In genomic region chr3:131075632-131076328, GRCh38 we compare ENCODE assay signal across 21 cellular contexts. TPM values are rescaled to one million over a fixed set of nuclear protein-coding genes. Genes with fewer than 3 reads are reported as not detected.
DNase-seq lines count a peak whose midpoint lies in the region; ATAC-seq and TF ChIP-seq lines count a peak whose summit lies in the region.
"Had no signal": no experiment of that assay in that cellular context is flagged by ENCODE, and none has a peak within 500 bp of the region (broad histone marks: within the 10 kb centered on the region; RNA-seq: fewer than 3 reads in every experiment).

No MANE protein-coding gene starts in this region.

- WGBS in sigmoid colon, 2 donors = 67 to 72% methylated on average over 4 of the region's 4 CpGs

- DNase-seq in NCI-H1417 (lab: John Stamatoyannopoulos, UW) (peak in 2 of 3 experiments; percentile 16 to 40), NCI-H1417 treated with DMSO at 0.1 percent for 48 hours (lab: John Stamatoyannopoulos, UW) (no peak), OCI-M1 (lab: John Stamatoyannopoulos, UW) (peak; percentile 47), neural progenitor cell (ENCODE audit: low spot score) (no peak), sigmoid colon (no peak)
- DNase-seq in CD8-positive, alpha-beta memory T cell = no peak
- no peak for DNase-seq in activated T-cell treated with anti-CD3 and anti-CD28 coated beads, Interleukin-2, amount 50 U/mL, for 72 hours
- DNase-seq: 8988T; activated CD8-positive, alpha-beta memory T cell treated with anti-CD3 and anti-CD28 coated beads, Interleukin-2, amount 50 U/mL, for 4 hours; activated gamma-delta T cell treated with Interleukin-2 at 50 U/mL for 16 hours; aorta; DMS153; effector memory CD4-positive, alpha-beta T cell; GM23248; NCI-H187; NCI-H510A; right cardiac atrium; stomach had no signal

- no peak overlapping the region for H3K27ac ChIP-seq in neural progenitor cell
- no peak overlapping the region for H3K27ac ChIP-seq in CD8-positive, alpha-beta memory T cell (ENCODE audit: low read depth, low read length)
- no peak overlapping the region for H3K27ac ChIP-seq in sigmoid colon
- H3K27ac ChIP-seq: GM23248, SJSA1, stomach had no signal

- H3K27me3 ChIP-seq in neural progenitor cell (no peaks in the 10 kb centered on the region), sigmoid colon (no peaks in the 10 kb centered on the region)
- H3K27me3 ChIP-seq in CD8-positive, alpha-beta memory T cell (ENCODE audit: insufficient read depth, low read length, poor library complexity, severe bottlenecking) = no peaks in the 10 kb centered on the region
- H3K27me3 ChIP-seq: SJSA1, stomach had no signal

- no peaks in the 10 kb centered on the region for H4K20me1 ChIP-seq in neural progenitor cell (ENCODE audit: low read depth)

- no peaks in the 10 kb centered on the region for H3K36me3 Mint-ChIP-seq in neural progenitor cell
- H3K36me3 Mint-ChIP-seq in CD8-positive, alpha-beta memory T cell = peaks cover 0 to 6% (median 0%) of the 10 kb centered on the region in 3 donors
- H3K36me3 Mint-ChIP-seq in activated T-cell treated with anti-CD3 and anti-CD28 coated beads, Interleukin-2, amount 50 U/mL, for 72 hours (ENCODE audit: insufficient read depth in 2 of 2) = no peaks in the 10 kb centered on the region

- peak overlapping the region; percentile 14 for H2AFZ ChIP-seq in neural progenitor cell (replicated peaks)
- H2AFZ ChIP-seq: GM23248 had no signal

- H3K9me3 Mint-ChIP-seq in neural progenitor cell = no peaks in the 10 kb centered on the region
- H3K9me3 Mint-ChIP-seq in CD8-positive, alpha-beta memory T cell = no peaks in the 10 kb centered on the region
- H3K9me3 Mint-ChIP-seq in activated T-cell treated with anti-CD3 and anti-CD28 coated beads, Interleukin-2, amount 50 U/mL, for 72 hours = no peaks in the 10 kb centered on the region
- H3K9me3 Mint-ChIP-seq: T-helper 2 cell treated with Interferon-gamma antibody and Interleukin-4, amounts not matched to agents 5 μg/mL and 100 μg/mL, for 36 hours had no signal

- TF ChIP-seq EP300 in sigmoid colon (IDR thresholded peaks at IDR 0.05) = no peak

- peaks cover 3% of the 10 kb centered on the region for H3K27me3 Mint-ChIP-seq in neural progenitor cell (ENCODE audit: insufficient read depth, low read depth)
- H3K27me3 Mint-ChIP-seq in CD8-positive, alpha-beta memory T cell = no peaks in the 10 kb centered on the region
- H3K27me3 Mint-ChIP-seq in activated T-cell treated with anti-CD3 and anti-CD28 coated beads, Interleukin-2, amount 50 U/mL, for 72 hours (ENCODE audit: low read depth) = no peaks in the 10 kb centered on the region

- peaks cover 17% of the 10 kb centered on the region for H3K4me1 ChIP-seq in neural progenitor cell
- no peaks in the 10 kb centered on the region for H3K4me1 ChIP-seq in CD8-positive, alpha-beta memory T cell (ENCODE audit: insufficient read depth, low read length)
- no peaks in the 10 kb centered on the region for H3K4me1 ChIP-seq in sigmoid colon
- H3K4me1 ChIP-seq: stomach had no signal

- CTCF ChIA-PET in CD8-positive, alpha-beta memory T cell (lab: Charles Lee) = no interaction called here

- intact Hi-C loops in sigmoid colon (cut with DNase I) = no loop called here

- TF ChIP-seq POLR2A in sigmoid colon (IDR thresholded peaks at IDR 0.05) = no peak

- peaks cover 32% of the 10 kb centered on the region for H3K4me1 Mint-ChIP-seq in neural progenitor cell
- peaks cover 0 to 8% (median 0%) of the 10 kb centered on the region in 3 donors for H3K4me1 Mint-ChIP-seq in CD8-positive, alpha-beta memory T cell
- H3K4me1 Mint-ChIP-seq in activated T-cell treated with anti-CD3 and anti-CD28 coated beads, Interleukin-2, amount 50 U/mL, for 72 hours (ENCODE audit: low read depth) = peaks cover 7% of the 10 kb centered on the region

- TF ChIP-seq CTCF in neural progenitor cell (IDR thresholded peaks at IDR 0.05) (no peak), sigmoid colon (IDR thresholded peaks at IDR 0.05) (no peak)

- H3K4me3 Mint-ChIP-seq in neural progenitor cell = no peak overlapping the region
- no peak overlapping the region for H3K4me3 Mint-ChIP-seq in CD8-positive, alpha-beta memory T cell
- no peak overlapping the region for H3K4me3 Mint-ChIP-seq in activated T-cell treated with anti-CD3 and anti-CD28 coated beads, Interleukin-2, amount 50 U/mL, for 72 hours
- H3K4me3 Mint-ChIP-seq: T-helper 2 cell treated with Interferon-gamma antibody and Interleukin-4, amounts not matched to agents 5 μg/mL and 100 μg/mL, for 36 hours had no signal

- no peak overlapping the region for H3K9ac ChIP-seq in neural progenitor cell
- H3K9ac ChIP-seq: GM23248 had no signal

- H3K9me3 ChIP-seq in neural progenitor cell (ENCODE audit: low read depth) = no peaks in the 10 kb centered on the region
- no peaks in the 10 kb centered on the region for H3K9me3 ChIP-seq in CD8-positive, alpha-beta memory T cell (ENCODE audit: low read length)
- no peaks in the 10 kb centered on the region for H3K9me3 ChIP-seq in sigmoid colon
- H3K9me3 ChIP-seq: SJSA1, stomach had no signal

- ATAC-seq in HG03025 (IDR thresholded peaks at IDR 0.05; ENCODE audit: low FRiP score, unreplicated experiment) = peak; percentile 75
- no peak for ATAC-seq in activated T-cell treated with anti-CD3 and anti-CD28 coated beads, Interleukin-2, amount 50 U/mL, for 72 hours (replicated peaks in 1 of 2)
- ATAC-seq: right cardiac atrium had no signal

- H3K27ac Mint-ChIP-seq in neural progenitor cell = no peak overlapping the region
- H3K27ac Mint-ChIP-seq in CD8-positive, alpha-beta memory T cell = no peak overlapping the region
- no peak overlapping the region for H3K27ac Mint-ChIP-seq in activated T-cell treated with anti-CD3 and anti-CD28 coated beads, Interleukin-2, amount 50 U/mL, for 72 hours
- H3K27ac Mint-ChIP-seq: T-helper 2 cell treated with Interferon-gamma antibody and Interleukin-4, amounts not matched to agents 5 μg/mL and 100 μg/mL, for 36 hours had no signal

- H3F3A ChIP-seq in neural progenitor cell (ENCODE audit: low read depth) = peaks cover 4% of the 10 kb centered on the region

- POLR2A ChIA-PET in CD8-positive, alpha-beta memory T cell (lab: Charles Lee) = no interaction called here

- no peak overlapping the region for H3K4me2 ChIP-seq in neural progenitor cell

- H3K79me2 ChIP-seq in neural progenitor cell (ENCODE audit: low read depth) = no peaks in the 10 kb centered on the region

- H3K36me3 ChIP-seq in neural progenitor cell = no peaks in the 10 kb centered on the region
- H3K36me3 ChIP-seq in CD8-positive, alpha-beta memory T cell (ENCODE audit: insufficient read depth, low read length) = no peaks in the 10 kb centered on the region
- no peaks in the 10 kb centered on the region for H3K36me3 ChIP-seq in sigmoid colon
- H3K36me3 ChIP-seq: SJSA1, stomach had no signal

- H3K4me3 ChIP-seq in neural progenitor cell = no peak overlapping the region
- H3K4me3 ChIP-seq in CD8-positive, alpha-beta memory T cell (ENCODE audit: low read length) = no peak overlapping the region
- H3K4me3 ChIP-seq in sigmoid colon = no peak overlapping the region
- H3K4me3 ChIP-seq: GM23248, SJSA1, stomach had no signal

RNA-seq across cellular contexts. Expression of gene NEK11, which starts 49.1 kb away (rescaled TPM):
- total RNA-seq in neural progenitor cell (ENCODE audit: low replicate concordance) (1.1 and 8.1 TPM in 2 replicates), sigmoid colon (10 to 100 TPM in 1 of 4 donors, 1 to 10 TPM in 3; 4.3 to 12.2 (median 7.1) TPM)
- total RNA-seq in CD8-positive, alpha-beta memory T cell = 1 to 10 TPM; 2.4 to 2.8 TPM
- 1.4 TPM for polyA plus RNA-seq in CD8-positive, alpha-beta memory T cell
- 1 to 10 TPM; 1.6 to 4.2 (median 2.4) TPM for polyA plus RNA-seq in sigmoid colon
- 1 to 10 TPM; 2.7 to 3.1 TPM for total RNA-seq in activated T-cell treated with anti-CD3 and anti-CD28 coated beads, Interleukin-2, amount 50 U/mL, for 72 hours

RNA-seq across cellular contexts. Expression of gene ASTE1, which starts 49.2 kb away (rescaled TPM):
- 1.4 and 3.1 TPM in 2 replicates for total RNA-seq in neural progenitor cell (ENCODE audit: low replicate concordance)
- total RNA-seq in CD8-positive, alpha-beta memory T cell = 10 to 100 TPM; 11.9 to 13.7 TPM
- 24.0 TPM for polyA plus RNA-seq in CD8-positive, alpha-beta memory T cell
- 1 to 10 TPM; 4.3 to 4.7 (median 4.4) TPM for total RNA-seq in sigmoid colon
- 1 to 10 TPM; 4.9 to 6.2 (median 6.0) TPM for polyA plus RNA-seq in sigmoid colon
- total RNA-seq in activated T-cell treated with anti-CD3 and anti-CD28 coated beads, Interleukin-2, amount 50 U/mL, for 72 hours = 10 to 100 TPM; 10.2 to 10.8 TPM

Comparison
In these comparisons a context has a peak if more than half of its experiments do, and no peak if none do; other contexts are left out.
1. DNase-seq: peak in NCI-H1417 (2 of 3) and OCI-M1 (single experiment); none in NCI-H1417 treated with DMSO at 0.1 percent for 48 hours (single experiment), neural progenitor cell (single experiment), CD8-positive, alpha-beta memory T cell (0 of 5), sigmoid colon (single experiment) and activated T-cell treated with anti-CD3 and anti-CD28 coated beads, Interleukin-2, amount 50 U/mL, for 72 hours (0 of 2).